Comparison of ENCODE assay signal across 1 cellular context in genomic region chr5:134758504-134759341, GRCh38.
TF ChIP-seq lines count a peak whose summit lies in the region.

TSS of gene DDX46 (plus strand) at chr5:134758779. CDS start at chr5:134758939, 160 bp downstream.

TF ChIP-seq in HEK293, 187 proteins besides CTCF, POLR2A, EP300 and RAD21 (continued from another document and continues in another):
- no peak for TF ChIP-seq ZNF571 (tag by site-specific recombination; IDR thresholded peaks at IDR 0.05)
- no peak for TF ChIP-seq ZNF416 (tag by site-specific recombination; IDR thresholded peaks at IDR 0.05)
- TF ChIP-seq ZNF654 (tag by site-specific recombination; IDR thresholded peaks at IDR 0.05; ENCODE audit: low read depth) = no peak
- no peak for TF ChIP-seq ZNF785 (tag by site-specific recombination; IDR thresholded peaks at IDR 0.05)
- no peak for TF ChIP-seq GLI2 (tag by site-specific recombination; IDR thresholded peaks at IDR 0.05; ENCODE audit: borderline replicate concordance, low read depth)
- peak; percentile 76 for TF ChIP-seq ZSCAN30 (tag by site-specific recombination; IDR thresholded peaks at IDR 0.05)
- TF ChIP-seq ZNF610 (tag by site-specific recombination; IDR thresholded peaks at IDR 0.05; ENCODE audit: borderline replicate concordance) = peak; percentile 59
- TF ChIP-seq ZFP3 (tag by site-specific recombination; IDR thresholded peaks at IDR 0.05; ENCODE audit: low read depth) = no peak
- TF ChIP-seq ZNF404 (tag by site-specific recombination; IDR thresholded peaks at IDR 0.05) = no peak
- TF ChIP-seq ZNF202 (tag by site-specific recombination; IDR thresholded peaks at IDR 0.05; ENCODE audit: borderline replicate concordance) = no peak
- no peak for TF ChIP-seq ZNF112 (tag by site-specific recombination; IDR thresholded peaks at IDR 0.05)
- peak; percentile 92 for TF ChIP-seq ZNF629 (tag by site-specific recombination; IDR thresholded peaks at IDR 0.05)
- TF ChIP-seq TRIM28 (IDR thresholded peaks at IDR 0.05; ENCODE audit: borderline replicate concordance, low read length) = peak; percentile 84; the same call in 1 of the 2 replicates
- TF ChIP-seq ZNF133 (tag by site-specific recombination; IDR thresholded peaks at IDR 0.05) = no peak
- TF ChIP-seq ZNF449 (tag by site-specific recombination; IDR thresholded peaks at IDR 0.05) = peak; percentile 96
- TF ChIP-seq ZNF561 (tag by site-specific recombination; IDR thresholded peaks at IDR 0.05; ENCODE audit: borderline replicate concordance) = peak; percentile 75
- TF ChIP-seq PRDM4 (tag by site-specific recombination; IDR thresholded peaks at IDR 0.05) = no peak
- TF ChIP-seq ZNF837 (tag by site-specific recombination; IDR thresholded peaks at IDR 0.05) = no peak
- no peak for TF ChIP-seq ZNF670 (tag by site-specific recombination; IDR thresholded peaks at IDR 0.05; ENCODE audit: low read depth)
- TF ChIP-seq GFI1B (tag by site-specific recombination; IDR thresholded peaks at IDR 0.05) = no peak
- peak; percentile 94; the same call in 1 of the 2 replicates for TF ChIP-seq ZNF639 (tag by site-specific recombination; IDR thresholded peaks at IDR 0.05)
- TF ChIP-seq ZNF239 (tag by site-specific recombination; IDR thresholded peaks at IDR 0.05) = no peak
- no peak for TF ChIP-seq SCRT2 (tag by site-specific recombination; IDR thresholded peaks at IDR 0.05)
- peak; percentile 93 for TF ChIP-seq ZXDB (tag by site-specific recombination; IDR thresholded peaks at IDR 0.05)
- TF ChIP-seq ZNF23 (tag by site-specific recombination; IDR thresholded peaks at IDR 0.05; ENCODE audit: borderline replicate concordance) = no peak
- peak; percentile 71; the same call in 1 of the 2 replicates for TF ChIP-seq PBX3 (CRISPR knock-in tag; IDR thresholded peaks at IDR 0.05)
- no peak for TF ChIP-seq ATF2 (tag by site-specific recombination; IDR thresholded peaks at IDR 0.05; ENCODE audit: low read depth)
- TF ChIP-seq ZBTB10 (tag by site-specific recombination; IDR thresholded peaks at IDR 0.05) = no peak; the same call in 1 of the 2 replicates
- no peak for TF ChIP-seq SCRT1 (tag by site-specific recombination; IDR thresholded peaks at IDR 0.05; ENCODE audit: borderline replicate concordance)
- TF ChIP-seq ZNF692 (tag by site-specific recombination; IDR thresholded peaks at IDR 0.05) = peak; percentile 89
- TF ChIP-seq ZNF138 (tag by site-specific recombination; IDR thresholded peaks at IDR 0.05; ENCODE audit: borderline replicate concordance) = no peak
- TF ChIP-seq ZNF140 (tag by site-specific recombination; IDR thresholded peaks at IDR 0.05) = no peak
- TF ChIP-seq MYNN (tag by site-specific recombination; IDR thresholded peaks at IDR 0.05; ENCODE audit: borderline replicate concordance) = 0 out of 2 replicates have a peak, but pooled peaks have one; percentile 36
- no peak for TF ChIP-seq RBAK (tag by site-specific recombination; IDR thresholded peaks at IDR 0.05)
- no peak for TF ChIP-seq ZNF146 (tag by site-specific recombination; IDR thresholded peaks at IDR 0.05)
- peak; percentile 95 for TF ChIP-seq YY1 (tag by site-specific recombination; IDR thresholded peaks at IDR 0.05)
- no peak for TF ChIP-seq ZNF510 (tag by site-specific recombination; IDR thresholded peaks at IDR 0.05; ENCODE audit: insufficient replicate concordance)
- no peak for TF ChIP-seq ZNF548 (tag by site-specific recombination; IDR thresholded peaks at IDR 0.05)
- TF ChIP-seq ZBTB11 (tag by site-specific recombination; conservative IDR thresholded peaks at IDR 0.05; ENCODE audit: low read depth) = peak; percentile 93
- TF ChIP-seq ZBTB48 (tag by site-specific recombination; IDR thresholded peaks at IDR 0.05) = peak; percentile 85
- TF ChIP-seq KLF9 (tag by site-specific recombination; IDR thresholded peaks at IDR 0.05; ENCODE audit: low read depth) = peak; percentile 81
- no peak for TF ChIP-seq ZNF132 (tag by site-specific recombination; IDR thresholded peaks at IDR 0.05; ENCODE audit: borderline replicate concordance)
- TF ChIP-seq SP2 (tag by site-specific recombination; IDR thresholded peaks at IDR 0.05) = peak; percentile 83
- no peak for TF ChIP-seq ZSCAN18 (tag by site-specific recombination; IDR thresholded peaks at IDR 0.05)
- peak; percentile 99 for TF ChIP-seq ZBTB6 (tag by site-specific recombination; IDR thresholded peaks at IDR 0.05)
- no peak for TF ChIP-seq ZNF792 (tag by site-specific recombination; IDR thresholded peaks at IDR 0.05)
- TF ChIP-seq IKZF3 (tag by site-specific recombination; IDR thresholded peaks at IDR 0.05) = 0 out of 2 replicates have a peak, but pooled peaks have one; percentile 20
